ENCODE assay signal across 33 cellular contexts in genomic region chr3:148711981-148712666, GRCh38. TPM values are rescaled to one million over a fixed set of nuclear protein-coding genes. Genes with fewer than 3 reads are reported as not detected.
DNase-seq lines count a peak whose midpoint lies in the region; ATAC-seq, FAIRE-seq and TF ChIP-seq lines count a peak whose summit lies in the region.
"Had no signal": no experiment of that assay in that cellular context is flagged by ENCODE, and none has a peak within 500 bp of the region (broad histone marks: within the 10 kb centered on the region; RNA-seq: fewer than 3 reads in every experiment).

No MANE protein-coding gene starts in this region.

- no peaks in the 10 kb centered on the region for H3F3A ChIP-seq in GM23248 (ENCODE audit: insufficient read depth)

- H3K27me3 ChIP-seq in GM23248 (replicated peaks; ENCODE audit: insufficient read depth) (no peaks in the 10 kb centered on the region), adipocyte (replicated peaks; ENCODE audit: control insufficient read depth, insufficient read depth, low read length) (no peaks in the 10 kb centered on the region), HepG2 (ENCODE audit: control insufficient read depth in 1 of 2, insufficient read depth in 2 of 2, low read length in 2 of 2) (no peaks in the 10 kb centered on the region), stomach smooth muscle (ENCODE audit: control insufficient read depth in 1 of 2, insufficient read depth in 2 of 2, low read length in 2 of 2) (no peaks in the 10 kb centered on the region), left ventricle myocardium inferior (ENCODE audit: low read depth) (no peaks in the 10 kb centered on the region), upper lobe of left lung (no peaks in the 10 kb centered on the region)
- H3K27me3 ChIP-seq: neural progenitor cell, stomach, tibial artery had no signal

- H3K4me2 ChIP-seq in GM23248 (ENCODE audit: unreplicated experiment), result no peak overlapping the region
- peak overlapping the region; percentile 38 for H3K4me2 ChIP-seq in HepG2 (ENCODE audit: low read depth, low read length)
- H3K4me2 ChIP-seq: neural progenitor cell had no signal

- ATAC-seq in HepG2 (peak; percentile 85), upper lobe of left lung (ENCODE audit: low FRiP score in 2 of 2) (no peak)
- ATAC-seq: GM12878, left colon had no signal

- H4K20me1 ChIP-seq in GM23248 (ENCODE audit: insufficient read depth) (no peaks in the 10 kb centered on the region), HepG2 (ENCODE audit: insufficient read depth, low read length) (no peaks in the 10 kb centered on the region)

- TF ChIP-seq POLR2A in HepG2 (IDR thresholded peaks at IDR 0.05; ENCODE audit: insufficient read depth in 1 of 2, low read depth in 2 of 2, low read length in 2 of 2) (no peak), upper lobe of left lung (IDR thresholded peaks at IDR 0.05) (no peak)

- H2AFZ ChIP-seq in GM23248 (0 out of 2 replicates have a peak overlapping the region, but pooled peaks have one; percentile 19), HepG2 (ENCODE audit: low read length) (no peak overlapping the region)
- H2AFZ ChIP-seq: neural progenitor cell, parathyroid adenoma had no signal

- CTCF ChIA-PET in HepG2 (lab: Yijun Ruan, JAX; ENCODE audit: low intra/inter-chr PET ratio, low total read pairs), result no interaction called here

- TF ChIP-seq RAD21 in HepG2 (CRISPR knock-in tag; IDR thresholded peaks at IDR 0.05), result no peak

- TF ChIP-seq EP300 in HepG2 (IDR thresholded peaks at IDR 0.05; ENCODE audit: low read depth in 2 of 2, low read length in 2 of 2), result 0 out of 4 replicates have a peak, but pooled peaks of 1 of the 2 experiments have one; percentile 11
- no peak for TF ChIP-seq EP300 in HepG2 (CRISPR knock-in tag; IDR thresholded peaks at IDR 0.05; ENCODE audit: borderline replicate concordance)
- TF ChIP-seq EP300 in upper lobe of left lung (IDR thresholded peaks at IDR 0.05), result no peak

- H3K36me3 ChIP-seq in GM23248 (ENCODE audit: low read depth) (no peaks in the 10 kb centered on the region), adipocyte (ENCODE audit: control insufficient read depth, insufficient read depth, low read length, severe bottlenecking) (no peaks in the 10 kb centered on the region), HepG2 (replicated peaks in 1 of 2; ENCODE audit: control insufficient read depth in 1 of 2, insufficient read depth in 2 of 2, low read length in 2 of 2) (no peaks in the 10 kb centered on the region), stomach smooth muscle (ENCODE audit: control insufficient read depth in 2 of 2, insufficient read depth in 2 of 2, low read length in 2 of 2) (peaks cover 0 to 3% of the 10 kb centered on the region in 2 donors), left ventricle myocardium inferior (no peaks in the 10 kb centered on the region), upper lobe of left lung (no peaks in the 10 kb centered on the region)
- H3K36me3 ChIP-seq: neural progenitor cell, stomach, tibial artery, WERI-Rb-1 had no signal

- peaks cover 29% of the 10 kb centered on the region for H3K4me1 ChIP-seq in GM23248 (ENCODE audit: insufficient read depth)
- peaks cover 4% of the 10 kb centered on the region for H3K4me1 ChIP-seq in adipocyte (ENCODE audit: control insufficient read depth, insufficient read depth, low read length)
- H3K4me1 ChIP-seq in HepG2 (ENCODE audit: insufficient read depth, low read length), result peaks cover 58% of the 10 kb centered on the region
- peaks cover 4% of the 10 kb centered on the region for H3K4me1 ChIP-seq in stomach smooth muscle (ENCODE audit: control insufficient read depth, insufficient read depth, low read length)
- H3K4me1 ChIP-seq in left ventricle myocardium inferior, result no peaks in the 10 kb centered on the region
- no peaks in the 10 kb centered on the region for H3K4me1 ChIP-seq in upper lobe of left lung
- H3K4me1 ChIP-seq: neural progenitor cell, parathyroid adenoma had no signal

- H3K9me2 ChIP-seq in GM23248 (ENCODE audit: insufficient read depth), result no peaks in the 10 kb centered on the region

- FAIRE-seq in HepG2 (lab: Jason Lieb, UNC), result no peak
- FAIRE-seq: GM12878, H54 had no signal

- in situ Hi-C loops in GM23248 (cut with MboI) (loop anchor here (10.0 kb wide), 1 partner anchor 327 kb away; no protein-coding TSS in a partner anchor), HepG2 (cut with HindIII; ENCODE audit: extremely low pct_ligation_motif_present, low pct_unique_long_range_greater_than_20kb) (loop anchor here (10.0 kb wide), 1 partner anchor 337 kb away; no protein-coding TSS in a partner anchor)

- DNase-seq in GM23248 (peak; percentile 61), adipocyte (ENCODE audit: low read depth) (peak; percentile 28), HepG2 (ENCODE audit: low spot score) (peak; percentile 14), left ventricle myocardium inferior (no peak), upper lobe of left lung (no peak), 8988T (no peak), NCI-H226 (no peak)
- DNase-seq: activated CD4-positive, alpha-beta T cell treated with anti-CD3 and anti-CD28 coated beads for 48 hours; activated naive CD4-positive, alpha-beta T cell treated with anti-CD3 and anti-CD28 coated beads, Interleukin-2, amount 50 U/mL, for 16 hours; activated T-cell treated with anti-CD3 and anti-CD28 coated beads for 4 hours; amygdala; Calu3; DND-41; hypothalamus; left colon; mesendoderm; NCI-H1048; NCI-H2107; NCI-H446; NCI-H774; SIG-M5; stimulated activated CD4-positive, alpha-beta T cell treated with anti-CD3 and anti-CD28 coated beads, Interleukin-2, amount 100 ng/mL, for 48 hours; stomach; T-helper 9 cell; tibial artery; WERI-Rb-1 had no signal

- intact Hi-C loops in HepG2 (cut with micrococcal nuclease; ENCODE audit: unreplicated experiment), result no loop called here
- intact Hi-C loops in left ventricle myocardium inferior (cut with micrococcal nuclease), result loop anchor here (10.0 kb wide), 1 partner anchor 327 kb away; no protein-coding TSS in a partner anchor

- no TSS peak for BruUV-seq in HepG2 (replicated peaks; lab: Mats Ljungman, UMichigan)

- no peaks in the 10 kb centered on the region for H3K9me3 ChIP-seq in GM23248 (ENCODE audit: low read depth)
- no peaks in the 10 kb centered on the region for H3K9me3 ChIP-seq in adipocyte (ENCODE audit: control insufficient read depth, low read length)
- H3K9me3 ChIP-seq in HepG2 (ENCODE audit: low read length), result no peaks in the 10 kb centered on the region
- H3K9me3 ChIP-seq in stomach smooth muscle (ENCODE audit: control insufficient read depth in 2 of 2, low read length in 2 of 2), result peaks cover 0 to 2% of the 10 kb centered on the region in 2 donors
- H3K9me3 ChIP-seq in left ventricle myocardium inferior (replicated peaks), result no peaks in the 10 kb centered on the region
- no peaks in the 10 kb centered on the region for H3K9me3 ChIP-seq in upper lobe of left lung
- H3K9me3 ChIP-seq: stomach, tibial artery had no signal

- POLR2A ChIA-PET in HepG2 (lab: Yijun Ruan, JAX), result interaction anchor here (4.0 kb wide), 1 partner anchor 111 kb away, joined by 24 read pairs; no protein-coding TSS in a partner anchor

- H3K27ac ChIP-seq in GM23248 (peak overlapping the region; percentile 33; the same call in 1 of the 2 replicates), HepG2 (ENCODE audit: extremely low read length, insufficient read depth, low read length) (peak overlapping the region; percentile 34), stomach smooth muscle (ENCODE audit: low read length) (no peak overlapping the region), left ventricle myocardium inferior (replicated peaks) (no peak overlapping the region), upper lobe of left lung (no peak overlapping the region)
- H3K27ac ChIP-seq: neural progenitor cell, parathyroid adenoma, stomach, tibial artery, WERI-Rb-1 had no signal

- WGBS in GM23248 (ENCODE audit: low coverage in 1 of 2, low lambda C conversion rate in 2 of 2, missing lambda C conversion rate in 2 of 2), 2 experiments, result 94 to 100% methylated on average over 1 of the region's 1 CpG
- 0% methylated on average over 1 of the region's 1 CpG for WGBS in HepG2 (ENCODE audit: low lambda C conversion rate)
- 100% methylated on average over 1 of the region's 1 CpG for WGBS in upper lobe of left lung, 2 donors

- H3K4me3 ChIP-seq in GM23248 (no peak overlapping the region), adipocyte (ENCODE audit: low read length) (no peak overlapping the region), HepG2 (replicated peaks in 1 of 3; ENCODE audit: insufficient read depth in 1 of 3, low read depth in 2 of 3, low read length in 3 of 3) (no peak overlapping the region), stomach smooth muscle (ENCODE audit: low read length in 2 of 2) (peak overlapping the region; percentile 30 to 45), left ventricle myocardium inferior (no peak overlapping the region), upper lobe of left lung (no peak overlapping the region)
- H3K4me3 ChIP-seq: GM12878, neural progenitor cell, stomach, tibial artery had no signal

- no peaks in the 10 kb centered on the region for H3K79me2 ChIP-seq in GM23248 (ENCODE audit: insufficient read depth)
- no peaks in the 10 kb centered on the region for H3K79me2 ChIP-seq in HepG2 (ENCODE audit: insufficient read depth, low read length)
- H3K79me2 ChIP-seq: parathyroid adenoma had no signal

- TF ChIP-seq CTCF in HepG2 (CRISPR knock-in tag; IDR thresholded peaks at IDR 0.05) (no peak), left ventricle myocardium inferior (IDR thresholded peaks at IDR 0.05; ENCODE audit: borderline replicate concordance) (no peak), upper lobe of left lung (IDR thresholded peaks at IDR 0.05) (no peak)

- no peak overlapping the region for H3K9ac ChIP-seq in GM23248
- no peak overlapping the region for H3K9ac ChIP-seq in adipocyte (ENCODE audit: low read length)
- no peak overlapping the region for H3K9ac ChIP-seq in HepG2 (ENCODE audit: insufficient read depth, low read depth, low read length)
- H3K9ac ChIP-seq in stomach smooth muscle (ENCODE audit: low read length in 2 of 2), result no peak overlapping the region
- H3K9ac ChIP-seq: neural progenitor cell, parathyroid adenoma had no signal

RNA-seq across cellular contexts. Expression of gene AGTR1, which starts 14.4 kb away (rescaled TPM):
- total RNA-seq in GM23248 (2014; rRNA removed; shearing (Covaris generic)), result 4.0 and 6.3 TPM in 2 replicates
- polyA plus RNA-seq in GM23248 (2016; fragmentation: Nextera tagmentation; extraction: Ambion mirVana) (3.6 and 4.0 TPM in 2 replicates), HepG2 (2011; rRNA removed) (1.5 and 3.1 TPM in 2 replicates)
- total RNA-seq in HepG2 (2016; rRNA removed; fragmentation: Illumina TruSeq; extraction: Trizol) (0.08 and 0.64 TPM in 2 replicates), left ventricle myocardium inferior (1.2 TPM), upper lobe of left lung (1 to 10 TPM; 4.6 to 9.3 (median 5.9) TPM)
- total RNA-seq in HepG2 (2016; cell fraction: cytosol; rRNA removed; fragmentation: Illumina TruSeq; extraction: Trizol; ENCODE audit: low read depth), result not detected in 2 replicates
- 0.13 and 0.54 TPM in 2 replicates for total RNA-seq in HepG2 (2016; cell fraction: insoluble cytoplasmic fraction; rRNA removed; fragmentation: Illumina TruSeq; extraction: Trizol)
- total RNA-seq in HepG2 (2016; cell fraction: membrane; rRNA removed; fragmentation: Illumina TruSeq; extraction: Trizol), result 0.14 and 0.19 TPM in 2 replicates
- total RNA-seq in HepG2 (2016; cell fraction: nucleus; rRNA removed; fragmentation: Illumina TruSeq; extraction: Trizol), result 0.62 and 0.91 TPM in 2 replicates
- 0.81 and 3.1 TPM in 2 replicates for polyA plus RNA-seq in HepG2 (2011; cell fraction: cytosol; rRNA removed)
- 0.77 and 1.3 TPM in 2 replicates for polyA plus RNA-seq in HepG2 (2011; cell fraction: nucleus; rRNA removed)
- 16.4 and 26.3 TPM in 2 replicates for polyA plus RNA-seq in HepG2 (2012)
- not detected in 2 replicates for polyA plus RNA-seq in HepG2 (2016; cell fraction: cytosol; fragmentation: Illumina TruSeq; extraction: Trizol; ENCODE audit: low read depth)
- 0.21 and 0.51 TPM in 2 replicates for polyA plus RNA-seq in HepG2 (2016; cell fraction: insoluble cytoplasmic fraction; fragmentation: Illumina TruSeq; extraction: Trizol; ENCODE audit: low read depth)
- polyA plus RNA-seq in HepG2 (2016; cell fraction: membrane; fragmentation: Illumina TruSeq; extraction: Trizol; ENCODE audit: low read depth), result 0.13 TPM in 2 replicates
- 0.79 and 2.8 TPM in 2 replicates for polyA plus RNA-seq in HepG2 (2016; cell fraction: nucleus; fragmentation: Illumina TruSeq; extraction: Trizol; ENCODE audit: insufficient read depth, low read depth)
- 2.5 TPM in 1 of 2 replicates, not detected in the other for polyA minus RNA-seq in HepG2 (2011; rRNA and poly(A)+ RNA removed; ENCODE audit: low replicate concordance)
- polyA minus RNA-seq in HepG2 (2011; cell fraction: cytosol; rRNA and poly(A)+ RNA removed), result 1.6 and 2.6 TPM in 2 replicates
- 1.8 and 2.4 TPM in 2 replicates for polyA minus RNA-seq in HepG2 (2011; cell fraction: nucleus; rRNA and poly(A)+ RNA removed)
- total RNA-seq: activated T-helper 2 cell treated with anti-CD3 and anti-CD28 coated beads, Interferon-gamma antibody, Interleukin-2, Interleukin-4, amounts not matched to agents 10 μg/mL and 5 μg/mL and 100 μg/mL, durations not matched to agents 14 hours and 24 hours and 36 hours; Calu3; GM12878 had no signal
- polyA plus RNA-seq: CD14-positive monocyte, GM12878 had no signal

Comparison
In these comparisons a context has a peak if more than half of its experiments do, and no peak if none do; other contexts are left out.
1. DNase-seq: peak in GM23248 (single experiment), adipocyte (single experiment) and HepG2 (single experiment); none in left ventricle myocardium inferior (single experiment), upper lobe of left lung (0 of 2), 8988T (single experiment) and NCI-H226 (single experiment).
2. H3K27ac ChIP-seq: peak in GM23248 (single experiment) and HepG2 (single experiment); none in stomach smooth muscle (single experiment), left ventricle myocardium inferior (single experiment) and upper lobe of left lung (0 of 4).
3. H3K4me3 ChIP-seq: peak in stomach smooth muscle (2 of 2); none in GM23248 (single experiment), adipocyte (single experiment), HepG2 (0 of 3), left ventricle myocardium inferior (single experiment) and upper lobe of left lung (0 of 4).